Comparison of ENCODE assay signal across 8 cellular contexts in the genomic region with DNA sequence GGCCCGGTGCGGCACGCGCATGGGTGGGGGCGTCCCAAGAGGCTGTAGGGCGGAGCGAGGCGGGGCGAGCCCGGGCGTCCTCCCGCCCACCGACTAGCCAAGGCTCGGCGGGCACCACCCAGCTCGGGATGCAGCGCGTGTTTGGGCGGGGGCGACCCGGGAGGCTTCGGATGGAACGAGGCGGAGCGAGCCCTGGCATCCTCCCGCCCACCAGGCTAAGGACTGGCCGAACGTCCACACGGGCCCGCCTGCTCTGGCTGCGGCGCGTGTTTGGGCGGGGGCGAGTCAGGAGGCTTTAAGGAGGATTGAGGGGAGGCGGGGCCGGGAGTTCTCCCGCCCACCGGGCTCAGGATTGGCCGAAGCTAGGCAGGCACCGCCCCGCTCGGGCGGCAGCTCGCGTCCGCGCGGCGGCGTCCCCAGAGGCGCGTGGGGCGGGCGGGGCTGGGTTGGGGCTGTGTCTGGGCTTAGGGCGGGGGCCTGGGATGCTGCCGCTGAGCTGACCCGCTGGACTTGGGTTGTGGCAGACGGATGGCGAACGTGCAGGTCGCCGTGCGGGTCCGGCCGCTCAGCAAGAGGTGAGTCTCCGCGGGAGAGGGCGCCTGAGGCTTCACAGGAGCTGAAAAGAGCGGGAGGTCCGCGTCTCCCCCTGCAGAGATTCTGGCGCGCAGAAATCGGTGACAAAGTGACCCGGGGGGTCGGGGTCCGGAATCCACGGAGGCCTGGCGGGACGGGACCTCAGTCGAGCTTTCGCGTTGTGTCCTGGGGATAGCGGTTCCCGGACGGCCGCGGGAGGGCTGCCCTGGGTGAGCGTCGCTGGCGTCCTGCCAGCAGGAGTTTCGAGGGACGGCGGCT. TPM values are rescaled to one million over a fixed set of nuclear protein-coding genes. Genes with fewer than 3 reads are reported as not detected.
DNase-seq lines count a peak whose midpoint lies in the region; ATAC-seq and TF ChIP-seq lines count a peak whose summit lies in the region.

A gene (plus strand): TSS at position 419 of the 852 bp plus-strand sequence. CDS start 110 bp downstream, at position 529.

- H3K4me3 Mint-ChIP-seq in activated T-cell treated with anti-CD3 and anti-CD28 coated beads, Interleukin-2, amount 50 U/mL, for 24 hours, result peak within 1 kb of the TSS; percentile 93

- peak within 1 kb of the TSS; percentile 94 for H3K27ac ChIP-seq in muscle layer of colon (ENCODE audit: low read depth, low read length)

- no peaks in the 10 kb centered on the region for H3K9me3 Mint-ChIP-seq in activated T-cell treated with anti-CD3 and anti-CD28 coated beads, Interleukin-2, amount 50 U/mL, for 24 hours

- H3K36me3 ChIP-seq in muscle layer of colon (ENCODE audit: insufficient read depth, low read length), result no peaks in the 10 kb centered on the region

- ATAC-seq in GM21737 (IDR thresholded peaks at IDR 0.05; ENCODE audit: unreplicated experiment) (peak; percentile 92), esophagus mucosa (peak; percentile 99)

- H3K4me3 ChIP-seq in muscle layer of colon (ENCODE audit: low read depth in 1 of 2, low read length in 2 of 2), result peak within 1 kb of the TSS; percentile 80 to 96

- H3K36me3 Mint-ChIP-seq in activated T-cell treated with anti-CD3 and anti-CD28 coated beads, Interleukin-2, amount 50 U/mL, for 24 hours (ENCODE audit: low read depth), result peaks cover 8% of the 10 kb centered on the region

- no peaks in the 10 kb centered on the region for H3K27me3 ChIP-seq in muscle layer of colon (ENCODE audit: control insufficient read depth in 1 of 2, insufficient read depth in 2 of 2, low read length in 2 of 2)

- peaks cover 24% of the 10 kb centered on the region for H3K4me1 Mint-ChIP-seq in activated T-cell treated with anti-CD3 and anti-CD28 coated beads, Interleukin-2, amount 50 U/mL, for 24 hours (ENCODE audit: low read depth)

- H3K4me1 ChIP-seq in muscle layer of colon (ENCODE audit: insufficient read depth, low read length), result peaks cover 33% of the 10 kb centered on the region

- no peaks in the 10 kb centered on the region for H3K9me3 ChIP-seq in muscle layer of colon (ENCODE audit: low read length)

- peak within 1 kb of the TSS; percentile 91 for H3K27ac Mint-ChIP-seq in activated T-cell treated with anti-CD3 and anti-CD28 coated beads, Interleukin-2, amount 50 U/mL, for 24 hours

- H3K9ac ChIP-seq in muscle layer of colon (ENCODE audit: low read length), result peak within 1 kb of the TSS; percentile 83

- peak; percentile 68 for DNase-seq in DMS79 (lab: John Stamatoyannopoulos, UW)
- peak; percentile 89 for DNase-seq in KG1 (lab: John Stamatoyannopoulos, UW)
- DNase-seq in activated T-cell treated with anti-CD3 and anti-CD28 coated beads, Interleukin-2, amount 50 U/mL, for 24 hours, result peak; percentile 98
- peak; percentile 86 to 90 for DNase-seq in stimulated activated CD8-positive, alpha-beta memory T cell treated with anti-CD3 and anti-CD28 coated beads, Interleukin-7, amount 100 ng/mL, for 1 hour (ENCODE audit: low read depth in 2 of 2)

- peaks cover 9% of the 10 kb centered on the region for H3K27me3 Mint-ChIP-seq in activated T-cell treated with anti-CD3 and anti-CD28 coated beads, Interleukin-2, amount 50 U/mL, for 24 hours

TF ChIP-seq in PFSK-1, 5 proteins besides CTCF, POLR2A, EP300 and RAD21:
- TF ChIP-seq TAF1 (IDR thresholded peaks at IDR 0.05; ENCODE audit: borderline replicate concordance, insufficient read depth, low read length), result no peak
- peak; percentile 58 for TF ChIP-seq POLR2AphosphoS5 (IDR thresholded peaks at IDR 0.05; ENCODE audit: low read depth, low read length)
- TF ChIP-seq FOXP2 (optimal IDR thresholded peaks at IDR 0.05; ENCODE audit: borderline replicate concordance, extremely low read depth, extremely low read length, insufficient read depth), result peak; percentile 80
- TF ChIP-seq, protein P1, sequence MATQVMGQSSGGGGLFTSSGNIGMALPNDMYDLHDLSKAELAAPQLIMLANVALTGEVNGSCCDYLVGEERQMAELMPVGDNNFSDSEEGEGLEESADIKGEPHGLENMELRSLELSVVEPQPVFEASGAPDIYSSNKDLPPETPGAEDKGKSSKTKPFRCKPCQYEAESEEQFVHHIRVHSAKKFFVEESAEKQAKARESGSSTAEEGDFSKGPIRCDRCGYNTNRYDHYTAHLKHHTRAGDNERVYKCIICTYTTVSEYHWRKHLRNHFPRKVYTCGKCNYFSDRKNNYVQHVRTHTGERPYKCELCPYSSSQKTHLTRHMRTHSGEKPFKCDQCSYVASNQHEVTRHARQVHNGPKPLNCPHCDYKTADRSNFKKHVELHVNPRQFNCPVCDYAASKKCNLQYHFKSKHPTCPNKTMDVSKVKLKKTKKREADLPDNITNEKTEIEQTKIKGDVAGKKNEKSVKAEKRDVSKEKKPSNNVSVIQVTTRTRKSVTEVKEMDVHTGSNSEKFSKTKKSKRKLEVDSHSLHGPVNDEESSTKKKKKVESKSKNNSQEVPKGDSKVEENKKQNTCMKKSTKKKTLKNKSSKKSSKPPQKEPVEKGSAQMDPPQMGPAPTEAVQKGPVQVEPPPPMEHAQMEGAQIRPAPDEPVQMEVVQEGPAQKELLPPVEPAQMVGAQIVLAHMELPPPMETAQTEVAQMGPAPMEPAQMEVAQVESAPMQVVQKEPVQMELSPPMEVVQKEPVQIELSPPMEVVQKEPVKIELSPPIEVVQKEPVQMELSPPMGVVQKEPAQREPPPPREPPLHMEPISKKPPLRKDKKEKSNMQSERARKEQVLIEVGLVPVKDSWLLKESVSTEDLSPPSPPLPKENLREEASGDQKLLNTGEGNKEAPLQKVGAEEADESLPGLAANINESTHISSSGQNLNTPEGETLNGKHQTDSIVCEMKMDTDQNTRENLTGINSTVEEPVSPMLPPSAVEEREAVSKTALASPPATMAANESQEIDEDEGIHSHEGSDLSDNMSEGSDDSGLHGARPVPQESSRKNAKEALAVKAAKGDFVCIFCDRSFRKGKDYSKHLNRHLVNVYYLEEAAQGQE (IDR thresholded peaks at IDR 0.05; ENCODE audit: insufficient read depth in 1 of 2, low read depth in 2 of 2, low read length in 2 of 2), result no peak

RNA-seq across cellular contexts. Expression of the gene that starts here (rescaled TPM):
- polyA plus RNA-seq in PFSK-1 (2012; ENCODE audit: insufficient read length, low read depth), result 5.2 TPM
- total RNA-seq in esophagus mucosa, result 1.2 TPM

Comparison
In these comparisons a context has a peak if more than half of its experiments do, and no peak if none do; other contexts are left out.
1. Peak in every context shown above with its lines: DNase-seq, ATAC-seq, H3K4me3 ChIP-seq and H3K27ac ChIP-seq.